In genomic region chr19:3282564-3282963, GRCh38 we compare ENCODE assay signal across 27 cellular contexts. TPM values are rescaled to one million over a fixed set of nuclear protein-coding genes. Genes with fewer than 3 reads are reported as not detected.
"Had no signal": no experiment of that assay in that cellular context is flagged by ENCODE, and none has a peak within 500 bp of the region (broad histone marks: within the 10 kb centered on the region; RNA-seq: fewer than 3 reads in every experiment).

No MANE protein-coding gene starts in this region.

- H3K4me3 ChIP-seq: neural progenitor cell, pancreas, psoas muscle, skin epidermis, smooth muscle cell, spleen, stomach, thoracic aorta, thyroid gland, tibial nerve, upper lobe of left lung, vagina had no signal

- H3K9me3 ChIP-seq: pancreas, psoas muscle, stomach, thoracic aorta, thyroid gland, tibial nerve, upper lobe of left lung, vagina had no signal

- DNase-seq: naive thymus-derived CD4-positive, alpha-beta T cell; natural killer cell; occipital lobe; pancreas; psoas muscle; right cardiac atrium; spleen; stimulated activated CD4-positive, alpha-beta T cell treated with anti-CD3 and anti-CD28 coated beads, Interleukin-12 subunit alpha, Interleukin-12 subunit beta, amount 100 ng/mL, for 4 hours; stimulated activated CD4-positive, alpha-beta T cell treated with anti-CD3 and anti-CD28 coated beads, Interleukin-1b, Interleukin-23, amount 100 ng/mL, for 48 hours; stimulated activated CD4-positive, alpha-beta T cell treated with anti-CD3 and anti-CD28 coated beads, Interleukin-4, amount 100 ng/mL, for 1 hour; stimulated activated naive B cell treated with anti-CD40 and anti-IgM and Interleukin-4, amounts not matched to agents 10 μg/mL and 1 μg/mL and 100 μg/mL, for 72 hours; stimulated activated naive CD4-positive, alpha-beta T cell treated with Interleukin-2 at 50 U/mL for 16 hours; stomach; thyroid gland; trophoblast cell; upper lobe of left lung had no signal

- H3K4me1 ChIP-seq: psoas muscle had no signal

- H2AFZ ChIP-seq: neural progenitor cell had no signal

- H3K27ac ChIP-seq: neural progenitor cell, pancreas, psoas muscle, skin epidermis, spleen, stomach, thoracic aorta, thyroid gland, tibial nerve, upper lobe of left lung, vagina had no signal

- H3K9ac ChIP-seq: neural progenitor cell had no signal

- H3K4me2 ChIP-seq: neural progenitor cell, smooth muscle cell had no signal

- H3K36me3 ChIP-seq: neural progenitor cell, pancreas, spleen, stomach, thoracic aorta, thyroid gland, tibial nerve, upper lobe of left lung, vagina had no signal

- ATAC-seq: naive thymus-derived CD4-positive, alpha-beta T cell; natural killer cell; pancreas; psoas muscle; right cardiac atrium; sciatic nerve; stimulated activated effector memory CD8-positive, alpha-beta T cell treated with anti-CD3 and anti-CD28 coated beads, Interleukin-12 subunit alpha, Interleukin-12 subunit beta, amount 100 ng/mL, for 72 hours; stimulated activated naive B cell treated with anti-CD40 and anti-IgM and Interleukin-4, amounts not matched to agents 10 μg/mL and 1 μg/mL and 100 μg/mL, for 72 hours had no signal

- FAIRE-seq: pancreas, urothelium cell line had no signal

- H3K27me3 ChIP-seq: neural progenitor cell, pancreas, thyroid gland, vagina had no signal

RNA-seq across cellular contexts. Expression of gene CELF5, which starts 58.1 kb away (rescaled TPM):
- total RNA-seq: posterior vena cava, psoas muscle, smooth muscle cell, subcutaneous adipose tissue, thoracic aorta, thyroid gland, tibial nerve, vagina had no signal
- polyA plus RNA-seq: naive thymus-derived CD4-positive, alpha-beta T cell; right cardiac atrium had no signal
